ENCODE assay signal across 1 cellular context in the genomic region with DNA sequence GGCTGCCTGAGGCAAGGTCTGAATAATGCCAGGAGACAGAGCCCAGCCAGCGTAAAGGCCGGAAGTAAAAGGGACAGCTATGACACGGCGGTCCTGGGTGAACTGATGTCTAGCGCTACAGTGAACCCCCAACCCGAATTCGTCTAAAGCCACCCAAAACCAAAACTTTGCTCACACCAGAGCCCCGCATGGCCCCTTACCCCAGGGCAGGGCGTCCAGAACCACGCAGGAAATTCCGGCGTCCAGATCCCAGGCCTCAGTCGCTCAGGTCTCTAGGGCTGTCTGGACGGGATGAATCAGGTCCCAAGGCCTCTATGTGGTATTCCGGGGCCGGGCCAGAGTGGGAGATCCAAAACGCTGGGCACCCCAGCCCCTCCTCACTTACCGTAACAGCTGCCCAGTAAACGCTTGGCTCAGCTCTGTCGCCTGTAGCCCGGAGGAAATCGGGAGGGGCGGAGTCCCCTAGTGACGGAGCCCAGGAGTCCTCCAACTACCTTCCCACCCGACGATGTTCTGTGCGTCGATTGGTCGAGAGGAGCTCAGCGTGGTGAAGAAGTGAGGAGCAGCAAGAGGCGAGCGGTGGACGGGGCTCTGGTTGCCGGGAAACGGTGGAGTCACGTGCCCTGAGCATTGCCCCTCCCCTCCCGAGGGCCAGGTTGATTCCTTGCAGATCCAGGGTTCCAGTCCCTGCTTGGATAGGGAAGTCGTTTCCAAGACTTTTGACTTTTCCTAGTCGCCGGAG.
TF ChIP-seq lines count a peak whose summit lies in the region.

TSS of gene CCDC32 (minus strand) at position 452 of the 742 bp plus-strand sequence. CDS start 2,027 bp downstream, outside the sequence.

TF ChIP-seq in K562, 482 proteins besides CTCF, POLR2A, EP300 and RAD21 (continued from another document and continues in another):
- no peak for TF ChIP-seq HNRNPK (IDR thresholded peaks at IDR 0.05; ENCODE audit: low read depth, low read length, poor library complexity, severe bottlenecking)
- TF ChIP-seq MEF2A (IDR thresholded peaks at IDR 0.05; ENCODE audit: control insufficient read depth, low read depth, low read length) = no peak
- TF ChIP-seq TFE3 (CRISPR knock-in tag; IDR thresholded peaks at IDR 0.05) = peak; percentile 97
- no peak for TF ChIP-seq THRAP3 (IDR thresholded peaks at IDR 0.05; ENCODE audit: borderline replicate concordance)
- TF ChIP-seq, protein P1, sequence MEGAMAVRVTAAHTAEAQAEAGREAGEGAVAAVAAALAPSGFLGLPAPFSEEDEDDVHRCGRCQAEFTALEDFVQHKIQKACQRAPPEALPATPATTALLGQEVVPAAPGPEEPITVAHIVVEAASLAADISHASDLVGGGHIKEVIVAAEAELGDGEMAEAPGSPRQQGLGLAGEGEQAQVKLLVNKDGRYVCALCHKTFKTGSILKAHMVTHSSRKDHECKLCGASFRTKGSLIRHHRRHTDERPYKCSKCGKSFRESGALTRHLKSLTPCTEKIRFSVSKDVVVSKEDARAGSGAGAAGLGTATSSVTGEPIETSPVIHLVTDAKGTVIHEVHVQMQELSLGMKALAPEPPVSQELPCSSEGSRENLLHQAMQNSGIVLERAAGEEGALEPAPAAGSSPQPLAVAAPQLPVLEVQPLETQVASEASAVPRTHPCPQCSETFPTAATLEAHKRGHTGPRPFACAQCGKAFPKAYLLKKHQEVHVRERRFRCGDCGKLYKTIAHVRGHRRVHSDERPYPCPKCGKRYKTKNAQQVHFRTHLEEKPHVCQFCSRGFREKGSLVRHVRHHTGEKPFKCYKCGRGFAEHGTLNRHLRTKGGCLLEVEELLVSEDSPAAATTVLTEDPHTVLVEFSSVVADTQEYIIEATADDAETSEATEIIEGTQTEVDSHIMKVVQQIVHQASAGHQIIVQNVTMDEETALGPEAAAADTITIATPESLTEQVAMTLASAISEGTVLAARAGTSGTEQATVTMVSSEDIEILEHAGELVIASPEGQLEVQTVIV (CRISPR knock-in tag; IDR thresholded peaks at IDR 0.05; ENCODE audit: borderline replicate concordance) = no peak
- no peak for TF ChIP-seq ZNF778 (CRISPR knock-in tag; IDR thresholded peaks at IDR 0.05)
- TF ChIP-seq OTX1 (CRISPR knock-in tag; IDR thresholded peaks at IDR 0.05) = no peak
- no peak for TF ChIP-seq TRIM28 (IDR thresholded peaks at IDR 0.05)
- TF ChIP-seq SMAD1 (IDR thresholded peaks at IDR 0.05; ENCODE audit: low read depth, low read length, partially characterized antibody) = no peak
- 0 out of 2 replicates have a peak, but pooled peaks have one; percentile 6 for TF ChIP-seq CHD2 (IDR thresholded peaks at IDR 0.05; ENCODE audit: low read depth, low read length)
- TF ChIP-seq IFI16 (CRISPR knock-in tag; IDR thresholded peaks at IDR 0.05) = no peak
- no peak for TF ChIP-seq CHAMP1 (IDR thresholded peaks at IDR 0.05)
- TF ChIP-seq CCNT2 (IDR thresholded peaks at IDR 0.05; ENCODE audit: borderline replicate concordance, extremely low read depth, insufficient read length, low read depth, low read length) = no peak
- TF ChIP-seq PTTG1 (tag; IDR thresholded peaks at IDR 0.05; ENCODE audit: low read depth) = no peak
- no peak for TF ChIP-seq ZNF354B (CRISPR knock-in tag; IDR thresholded peaks at IDR 0.05)
- TF ChIP-seq TAF7 (tag; IDR thresholded peaks at IDR 0.05) = no peak
- no peak for TF ChIP-seq ZNF707 (CRISPR knock-in tag; conservative IDR thresholded peaks at IDR 0.05)
- TF ChIP-seq NR3C1 (CRISPR knock-in tag; IDR thresholded peaks at IDR 0.05) = no peak
- TF ChIP-seq JUNB (CRISPR knock-in tag; conservative IDR thresholded peaks at IDR 0.05) = no peak
- no peak for TF ChIP-seq EHMT2 (IDR thresholded peaks at IDR 0.05)
- no peak for TF ChIP-seq HNRNPUL1 (IDR thresholded peaks at IDR 0.05; ENCODE audit: low read length)
- no peak for TF ChIP-seq ZNF134 (CRISPR knock-in tag; conservative IDR thresholded peaks at IDR 0.05)
- no peak for TF ChIP-seq ZNF124 (CRISPR knock-in tag; IDR thresholded peaks at IDR 0.05)
- TF ChIP-seq NFIX (CRISPR knock-in tag; IDR thresholded peaks at IDR 0.05; ENCODE audit: low read depth) = no peak
- no peak for TF ChIP-seq ZC3H11A (IDR thresholded peaks at IDR 0.05; ENCODE audit: low read depth, low read length)
- TF ChIP-seq DACH1 (IDR thresholded peaks at IDR 0.05; ENCODE audit: partially characterized antibody) = no peak
- TF ChIP-seq HDGF (IDR thresholded peaks at IDR 0.05) = no peak
- TF ChIP-seq, protein P2, sequence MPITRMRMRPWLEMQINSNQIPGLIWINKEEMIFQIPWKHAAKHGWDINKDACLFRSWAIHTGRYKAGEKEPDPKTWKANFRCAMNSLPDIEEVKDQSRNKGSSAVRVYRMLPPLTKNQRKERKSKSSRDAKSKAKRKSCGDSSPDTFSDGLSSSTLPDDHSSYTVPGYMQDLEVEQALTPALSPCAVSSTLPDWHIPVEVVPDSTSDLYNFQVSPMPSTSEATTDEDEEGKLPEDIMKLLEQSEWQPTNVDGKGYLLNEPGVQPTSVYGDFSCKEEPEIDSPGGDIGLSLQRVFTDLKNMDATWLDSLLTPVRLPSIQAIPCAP (CRISPR knock-in tag; IDR thresholded peaks at IDR 0.05; ENCODE audit: borderline replicate concordance) = no peak
- no peak for TF ChIP-seq NR2C1 (IDR thresholded peaks at IDR 0.05)
- no peak; the same call in 1 of the 2 replicates for TF ChIP-seq NR2C1 (tag; IDR thresholded peaks at IDR 0.05)
- no peak for TF ChIP-seq TAF15 (IDR thresholded peaks at IDR 0.05; ENCODE audit: low read depth, low read length)
- TF ChIP-seq, protein P3, sequence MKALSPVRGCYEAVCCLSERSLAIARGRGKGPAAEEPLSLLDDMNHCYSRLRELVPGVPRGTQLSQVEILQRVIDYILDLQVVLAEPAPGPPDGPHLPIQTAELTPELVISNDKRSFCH (CRISPR knock-in tag; IDR thresholded peaks at IDR 0.05) = no peak
- TF ChIP-seq, protein P3 (tag; IDR thresholded peaks at IDR 0.05) = no peak
- no peak for TF ChIP-seq PATZ1 (CRISPR knock-in tag; IDR thresholded peaks at IDR 0.05; ENCODE audit: borderline replicate concordance)
- TF ChIP-seq POLR2G (IDR thresholded peaks at IDR 0.05; ENCODE audit: low read depth, low read length) = peak; percentile 86
- TF ChIP-seq NEUROD1 (IDR thresholded peaks at IDR 0.05; ENCODE audit: borderline replicate concordance, low read depth, low read length, partially characterized antibody) = no peak
- TF ChIP-seq, protein P4, sequence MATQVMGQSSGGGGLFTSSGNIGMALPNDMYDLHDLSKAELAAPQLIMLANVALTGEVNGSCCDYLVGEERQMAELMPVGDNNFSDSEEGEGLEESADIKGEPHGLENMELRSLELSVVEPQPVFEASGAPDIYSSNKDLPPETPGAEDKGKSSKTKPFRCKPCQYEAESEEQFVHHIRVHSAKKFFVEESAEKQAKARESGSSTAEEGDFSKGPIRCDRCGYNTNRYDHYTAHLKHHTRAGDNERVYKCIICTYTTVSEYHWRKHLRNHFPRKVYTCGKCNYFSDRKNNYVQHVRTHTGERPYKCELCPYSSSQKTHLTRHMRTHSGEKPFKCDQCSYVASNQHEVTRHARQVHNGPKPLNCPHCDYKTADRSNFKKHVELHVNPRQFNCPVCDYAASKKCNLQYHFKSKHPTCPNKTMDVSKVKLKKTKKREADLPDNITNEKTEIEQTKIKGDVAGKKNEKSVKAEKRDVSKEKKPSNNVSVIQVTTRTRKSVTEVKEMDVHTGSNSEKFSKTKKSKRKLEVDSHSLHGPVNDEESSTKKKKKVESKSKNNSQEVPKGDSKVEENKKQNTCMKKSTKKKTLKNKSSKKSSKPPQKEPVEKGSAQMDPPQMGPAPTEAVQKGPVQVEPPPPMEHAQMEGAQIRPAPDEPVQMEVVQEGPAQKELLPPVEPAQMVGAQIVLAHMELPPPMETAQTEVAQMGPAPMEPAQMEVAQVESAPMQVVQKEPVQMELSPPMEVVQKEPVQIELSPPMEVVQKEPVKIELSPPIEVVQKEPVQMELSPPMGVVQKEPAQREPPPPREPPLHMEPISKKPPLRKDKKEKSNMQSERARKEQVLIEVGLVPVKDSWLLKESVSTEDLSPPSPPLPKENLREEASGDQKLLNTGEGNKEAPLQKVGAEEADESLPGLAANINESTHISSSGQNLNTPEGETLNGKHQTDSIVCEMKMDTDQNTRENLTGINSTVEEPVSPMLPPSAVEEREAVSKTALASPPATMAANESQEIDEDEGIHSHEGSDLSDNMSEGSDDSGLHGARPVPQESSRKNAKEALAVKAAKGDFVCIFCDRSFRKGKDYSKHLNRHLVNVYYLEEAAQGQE (CRISPR knock-in tag; IDR thresholded peaks at IDR 0.05; ENCODE audit: low read depth) = no peak
- TF ChIP-seq STAT5A (IDR thresholded peaks at IDR 0.05; ENCODE audit: borderline replicate concordance, low read length) = no peak
- no peak for TF ChIP-seq KLF16 (IDR thresholded peaks at IDR 0.05)
- TF ChIP-seq ZNF41 (CRISPR knock-in tag; conservative IDR thresholded peaks at IDR 0.05) = no peak
- TF ChIP-seq CTBP1 (IDR thresholded peaks at IDR 0.05; ENCODE audit: borderline replicate concordance) = peak; percentile 76; the same call in 1 of the 2 replicates
- TF ChIP-seq TBL1XR1 (IDR thresholded peaks at IDR 0.05; ENCODE audit: low read length in 2 of 2) = no peak
- no peak for TF ChIP-seq SMAD2 (IDR thresholded peaks at IDR 0.05; ENCODE audit: low read depth, low read length)
- TF ChIP-seq TGIF2 (CRISPR knock-in tag; IDR thresholded peaks at IDR 0.05) = no peak
- no peak for TF ChIP-seq PYGO2 (tag; IDR thresholded peaks at IDR 0.05)
- no peak for TF ChIP-seq ZKSCAN8 (CRISPR knock-in tag; IDR thresholded peaks at IDR 0.05)
- TF ChIP-seq ZNF146 (CRISPR knock-in tag; IDR thresholded peaks at IDR 0.05; ENCODE audit: unreplicated experiment) = no peak
- peak; percentile 24 for TF ChIP-seq SP2 (IDR thresholded peaks at IDR 0.05; ENCODE audit: extremely low read depth, low read depth, low read length, poor library complexity, severe bottlenecking)
- peak; percentile 79 for TF ChIP-seq POLR2B (IDR thresholded peaks at IDR 0.05; ENCODE audit: low read depth, partially characterized antibody)
- TF ChIP-seq MTA3 (IDR thresholded peaks at IDR 0.05; ENCODE audit: borderline replicate concordance) = no peak; the same call in 1 of the 2 replicates
- no peak for TF ChIP-seq MAFK (IDR thresholded peaks at IDR 0.05; ENCODE audit: low read length)
- TF ChIP-seq MYC (IDR thresholded peaks at IDR 0.05; ENCODE audit: low read depth, low read length) = no peak
- peak; percentile 52; the same call in 1 of the 2 replicates for TF ChIP-seq MYC (CRISPR knock-in tag; IDR thresholded peaks at IDR 0.05; ENCODE audit: borderline replicate concordance, low read depth)
- TF ChIP-seq PHF8 (IDR thresholded peaks at IDR 0.05; ENCODE audit: borderline replicate concordance, low read length) = peak; percentile 82; the same call in 1 of the 2 replicates
- TF ChIP-seq ZNF644 (tag; IDR thresholded peaks at IDR 0.05; ENCODE audit: low read depth) = no peak
- TF ChIP-seq ZNF511 (CRISPR knock-in tag; IDR thresholded peaks at IDR 0.05) = no peak
- peak; percentile 79; the same call in 1 of the 2 replicates for TF ChIP-seq PHF21A (IDR thresholded peaks at IDR 0.05; ENCODE audit: borderline replicate concordance, low read depth)
- TF ChIP-seq FOS (IDR thresholded peaks at IDR 0.05; ENCODE audit: extremely low read depth, insufficient read length) = peak; percentile 51
- no peak for TF ChIP-seq ILF3 (IDR thresholded peaks at IDR 0.05; ENCODE audit: borderline replicate concordance)
- no peak for TF ChIP-seq PHB2 (IDR thresholded peaks at IDR 0.05; ENCODE audit: low read depth)
